In genomic region chr10:86258940-86259339, GRCh38 we compare ENCODE assay signal across 17 cellular contexts.
DNase-seq lines count a peak whose midpoint lies in the region; ATAC-seq and TF ChIP-seq lines count a peak whose summit lies in the region.
"Had no signal": no experiment of that assay in that cellular context is flagged by ENCODE, and none has a peak within 500 bp of the region (broad histone marks: within the 10 kb centered on the region; RNA-seq: fewer than 3 reads in every experiment).

No MANE protein-coding gene starts in this region.

- no peaks in the 10 kb centered on the region for H3K27me3 ChIP-seq in endodermal cell (ENCODE audit: control insufficient read depth, insufficient read depth, low read length, poor library complexity, severe bottlenecking)
- H3K27me3 ChIP-seq: MG63 had no signal

- H3K9me3 ChIP-seq in HEK293 (ENCODE audit: control insufficient read depth, insufficient read depth, low read depth, low read length) (no peaks in the 10 kb centered on the region), endodermal cell (ENCODE audit: control insufficient read depth, low read length) (peaks cover 5% of the 10 kb centered on the region)
- H3K9me3 ChIP-seq: MG63 had no signal

- ATAC-seq in sciatic nerve (no peak), GM21825 (IDR thresholded peaks at IDR 0.05; ENCODE audit: unreplicated experiment) (no peak)
- ATAC-seq: Panc1 had no signal

- H3K27ac ChIP-seq in HEK293 (ENCODE audit: extremely low read depth, low read depth, low read length) (no peak overlapping the region), endodermal cell (ENCODE audit: low read depth, low read length) (no peak overlapping the region)

- peaks cover 2% of the 10 kb centered on the region for H3K9me3 Mint-ChIP-seq in endodermal cell
- no peaks in the 10 kb centered on the region for H3K9me3 Mint-ChIP-seq in activated T-helper 1 cell treated with anti-CD3 and anti-CD28 coated beads, Interleukin-12 subunit alpha, Interleukin-12 subunit beta, Interleukin-2, Interleukin-4 antibody, amounts not matched to agents 30 ng/mL and 10 ng/mL and 1 ng/mL, durations not matched to agents 14 hours and 24 hours and 36 hours
- H3K9me3 Mint-ChIP-seq: CD4-positive, CD25-positive, alpha-beta regulatory T cell had no signal

- H3K9ac ChIP-seq in endodermal cell (ENCODE audit: extremely low read depth, low read length, poor library complexity, severe bottlenecking) = no peak overlapping the region

- H3K36me3 ChIP-seq in HEK293 (ENCODE audit: control insufficient read depth in 2 of 2, insufficient read depth in 1 of 2, low read length in 2 of 2) (no peaks in the 10 kb centered on the region), endodermal cell (ENCODE audit: control insufficient read depth, insufficient read depth, low read length) (no peaks in the 10 kb centered on the region)
- H3K36me3 ChIP-seq: MG63 had no signal

- peaks cover 6% of the 10 kb centered on the region for H3K27me3 Mint-ChIP-seq in endodermal cell (ENCODE audit: insufficient read depth)
- H3K27me3 Mint-ChIP-seq in activated T-helper 1 cell treated with anti-CD3 and anti-CD28 coated beads, Interleukin-12 subunit alpha, Interleukin-12 subunit beta, Interleukin-2, Interleukin-4 antibody, amounts not matched to agents 30 ng/mL and 10 ng/mL and 1 ng/mL, durations not matched to agents 14 hours and 24 hours and 36 hours (ENCODE audit: insufficient read depth) = peaks cover 8% of the 10 kb centered on the region

- CTCF ChIA-PET in HEK293 (lab: Yijun Ruan, JAX) = no interaction called here

- H3K4me3 ChIP-seq in HEK293 (ENCODE audit: low read depth, low read length) = no peak overlapping the region
- no peak overlapping the region for H3K4me3 ChIP-seq in endodermal cell (ENCODE audit: low read length)
- H3K4me3 ChIP-seq: MG63 had no signal

- TF ChIP-seq CTCF in HEK293 (tag by site-specific recombination; IDR thresholded peaks at IDR 0.05) = no peak
- TF ChIP-seq CTCF in endodermal cell (conservative IDR thresholded peaks at IDR 0.05) = no peak

- no peaks in the 10 kb centered on the region for H3K36me3 Mint-ChIP-seq in endodermal cell (ENCODE audit: low read depth)
- H3K36me3 Mint-ChIP-seq in activated T-helper 1 cell treated with anti-CD3 and anti-CD28 coated beads, Interleukin-12 subunit alpha, Interleukin-12 subunit beta, Interleukin-2, Interleukin-4 antibody, amounts not matched to agents 30 ng/mL and 10 ng/mL and 1 ng/mL, durations not matched to agents 14 hours and 24 hours and 36 hours (ENCODE audit: low read depth) = no peaks in the 10 kb centered on the region
- H3K36me3 Mint-ChIP-seq: CD4-positive, CD25-positive, alpha-beta regulatory T cell had no signal

- no peak overlapping the region for H3K4me3 Mint-ChIP-seq in endodermal cell
- H3K4me3 Mint-ChIP-seq in activated T-helper 1 cell treated with anti-CD3 and anti-CD28 coated beads, Interleukin-12 subunit alpha, Interleukin-12 subunit beta, Interleukin-2, Interleukin-4 antibody, amounts not matched to agents 30 ng/mL and 10 ng/mL and 1 ng/mL, durations not matched to agents 14 hours and 24 hours and 36 hours = no peak overlapping the region
- H3K4me3 Mint-ChIP-seq: CD4-positive, CD25-positive, alpha-beta regulatory T cell had no signal

- peaks cover 30% of the 10 kb centered on the region for H3K4me1 Mint-ChIP-seq in endodermal cell
- no peaks in the 10 kb centered on the region for H3K4me1 Mint-ChIP-seq in activated T-helper 1 cell treated with anti-CD3 and anti-CD28 coated beads, Interleukin-12 subunit alpha, Interleukin-12 subunit beta, Interleukin-2, Interleukin-4 antibody, amounts not matched to agents 30 ng/mL and 10 ng/mL and 1 ng/mL, durations not matched to agents 14 hours and 24 hours and 36 hours (ENCODE audit: low read depth)

- peaks cover 3% of the 10 kb centered on the region for H3K4me1 ChIP-seq in HEK293 (ENCODE audit: control insufficient read depth, insufficient read depth, low read length)
- H3K4me1 ChIP-seq in endodermal cell (ENCODE audit: control insufficient read depth, insufficient read depth, low read length) = peaks cover 11% of the 10 kb centered on the region

- no peak overlapping the region for H3K27ac Mint-ChIP-seq in endodermal cell
- no peak overlapping the region for H3K27ac Mint-ChIP-seq in activated T-helper 1 cell treated with anti-CD3 and anti-CD28 coated beads, Interleukin-12 subunit alpha, Interleukin-12 subunit beta, Interleukin-2, Interleukin-4 antibody, amounts not matched to agents 30 ng/mL and 10 ng/mL and 1 ng/mL, durations not matched to agents 14 hours and 24 hours and 36 hours
- H3K27ac Mint-ChIP-seq: CD4-positive, CD25-positive, alpha-beta regulatory T cell had no signal

- DNase-seq in ELF-1 (ENCODE audit: low read depth, low spot score) (peak; percentile 40), endodermal cell (peak; percentile 20), sciatic nerve (ENCODE audit: low spot score) (peak; percentile 30)
- DNase-seq in activated naive CD4-positive, alpha-beta T cell (lab: John Stamatoyannopoulos, UW) = no peak
- no peak for DNase-seq in activated T-helper 1 cell treated with anti-CD3 and anti-CD28 coated beads, Interleukin-12 subunit alpha, Interleukin-12 subunit beta, Interleukin-2, Interleukin-4 antibody, amounts not matched to agents 30 ng/mL and 10 ng/mL and 1 ng/mL, durations not matched to agents 14 hours and 24 hours and 36 hours (ENCODE audit: low spot score)
- DNase-seq: CD4-positive, CD25-positive, alpha-beta regulatory T cell; DND-41; GDM1; GOT3; MG63; NCI-H1105; NCI-H187; NCI-H226; NCI-H748 treated with DMSO at 0.1 percent for 48 hours had no signal

- intact Hi-C loops in sciatic nerve (cut with DNase I) = no loop called here
- intact Hi-C loops in activated T-helper 1 cell treated with anti-CD3 and anti-CD28 coated beads, Interleukin-12 subunit alpha, Interleukin-12 subunit beta, Interleukin-2, Interleukin-4 antibody, amounts not matched to agents 30 ng/mL and 10 ng/mL and 1 ng/mL, durations not matched to agents 14 hours and 24 hours and 36 hours (cut with micrococcal nuclease) = no loop called here

- WGBS in endodermal cell (ENCODE audit: insufficient coverage in 1 of 2, insufficient read length in 1 of 2), 2 experiments = 64 to 93% methylated on average over 2 to 3 of the region's 3 CpGs

- POLR2A ChIA-PET in HEK293 (lab: Yijun Ruan, JAX) = no interaction called here

TF ChIP-seq in HEK293, 187 proteins besides CTCF, POLR2A, EP300 and RAD21:
- peak; percentile 41; the same call in 1 of the 2 replicates for TF ChIP-seq ZNF596 (tag by site-specific recombination; IDR thresholded peaks at IDR 0.05)
- no peak for TF ChIP-seq SALL2 (tag by site-specific recombination; IDR thresholded peaks at IDR 0.05; ENCODE audit: borderline replicate concordance)
- TF ChIP-seq ZSCAN16 (tag by site-specific recombination; IDR thresholded peaks at IDR 0.05) = no peak
- TF ChIP-seq ZXDB (tag by site-specific recombination; IDR thresholded peaks at IDR 0.05) = no peak
TF ChIP-seq in HEK293: peak in this region for 1.

Comparison
In these comparisons a context has a peak if more than half of its experiments do, and no peak if none do; other contexts are left out.
1. DNase-seq: peak in ELF-1 (single experiment), endodermal cell (single experiment) and sciatic nerve (single experiment); none in activated naive CD4-positive, alpha-beta T cell (0 of 4) and activated T-helper 1 cell treated with anti-CD3 and anti-CD28 coated beads, Interleukin-12 subunit alpha, Interleukin-12 subunit beta, Interleukin-2, Interleukin-4 antibody, amounts not matched to agents 30 ng/mL and 10 ng/mL and 1 ng/mL, durations not matched to agents 14 hours and 24 hours and 36 hours (single experiment).